In genomic region chr22:17501679-17502285, GRCh38 we compare ENCODE assay signal across 8 cellular contexts.
DNase-seq lines count a peak whose midpoint lies in the region; ATAC-seq and TF ChIP-seq lines count a peak whose summit lies in the region.

No MANE protein-coding gene starts in this region.

- TF ChIP-seq CTCF in GM12875 (IDR thresholded peaks at IDR 0.05; ENCODE audit: borderline replicate concordance, insufficient read depth, low read depth, low read length): peak; percentile 45; the same call in 1 of the 2 replicates
- TF ChIP-seq CTCF in nephron (IDR thresholded peaks at IDR 0.05; ENCODE audit: unreplicated experiment in 3 of 3): peak; percentile 67 to 78 (median 75)

- H3K36me3 Mint-ChIP-seq in nephron (ENCODE audit: low read depth): peaks cover 37% of the 10 kb centered on the region

- no peak overlapping the region for H3K27ac Mint-ChIP-seq in nephron

- DNase-seq in CD1c-positive myeloid dendritic cell (ENCODE audit: extremely low spot score) (peak; percentile 78), NCI-H1694 (lab: John Stamatoyannopoulos, UW) (peak; percentile 66), T follicular helper cell (ENCODE audit: low read depth) (peak; percentile 14), fibroblast of gingiva (ENCODE audit: low read depth) (peak; percentile 44), ureter (ENCODE audit: low spot score) (no peak)

- no peak for ATAC-seq in HG02798 (IDR thresholded peaks at IDR 0.05; ENCODE audit: poor library complexity, unreplicated experiment)

- no peak overlapping the region for H3K4me3 ChIP-seq in GM12875 (ENCODE audit: low read depth, low read length)

- H3K4me1 Mint-ChIP-seq in nephron: no peaks in the 10 kb centered on the region

- H3K4me3 Mint-ChIP-seq in nephron: no peak overlapping the region

- H3K27me3 Mint-ChIP-seq in nephron (ENCODE audit: low read depth): no peaks in the 10 kb centered on the region

- H3K9me3 Mint-ChIP-seq in nephron: no peaks in the 10 kb centered on the region
